13 cellular contexts compared by ENCODE assay signal in genomic region chr15:63371297-63371918, GRCh38. TPM values are rescaled to one million over a fixed set of nuclear protein-coding genes. Genes with fewer than 3 reads are reported as not detected.
DNase-seq lines count a peak whose midpoint lies in the region; ATAC-seq, FAIRE-seq and TF ChIP-seq lines count a peak whose summit lies in the region.
"Had no signal": no experiment of that assay in that cellular context is flagged by ENCODE, and none has a peak within 500 bp of the region (broad histone marks: within the 10 kb centered on the region; RNA-seq: fewer than 3 reads in every experiment).

No MANE protein-coding gene starts in this region.

- H3K4me1 ChIP-seq in kidney (ENCODE audit: control insufficient read depth in 1 of 2, insufficient read depth in 1 of 2, low read depth in 1 of 2, low read length in 2 of 2) (peaks cover 45 to 57% of the 10 kb centered on the region in 2 donors), upper lobe of left lung (peaks cover 15 to 39% (median 23%) of the 10 kb centered on the region in 4 donors)

- no peak for FAIRE-seq in kidney (lab: Jason Lieb, UNC)
- FAIRE-seq: G401.6, GM19239, pancreas had no signal

- no peak for TF ChIP-seq POLR2A in upper lobe of left lung (IDR thresholded peaks at IDR 0.05)

- TF ChIP-seq EP300 in upper lobe of left lung (IDR thresholded peaks at IDR 0.05) = no peak

- H3K9me3 Mint-ChIP-seq in activated CD4-positive, alpha-beta T cell treated with anti-CD3 and anti-CD28 coated beads for 36 hours (ENCODE audit: low read depth) = no peaks in the 10 kb centered on the region

- no peaks in the 10 kb centered on the region for H3K27me3 ChIP-seq in upper lobe of left lung
- H3K27me3 ChIP-seq: pancreas had no signal

- DNase-seq in activated CD4-positive, alpha-beta T cell treated with anti-CD3 and anti-CD28 coated beads for 36 hours = peak; percentile 39
- no peak for DNase-seq in activated CD4-positive, alpha-beta T cell treated with anti-CD3 and anti-CD28 coated beads, Interleukin-2, amount 50 U/mL, for 1 hour
- DNase-seq in astrocyte of the spinal cord (ENCODE audit: low read depth, low spot score) (peak; percentile 32), kidney (no peak), upper lobe of left lung (peak in 1 of 2 donors; percentile 82), SIG-M5 treated with dmso at 0.1 percent for 504 hours (lab: John Stamatoyannopoulos, UW; ENCODE audit: unreplicated experiment) (no peak), NCI-H446 treated with DMSO at 0.1 percent for 48 hours (lab: John Stamatoyannopoulos, UW) (no peak), activated T-cell treated with anti-CD3 and anti-CD28 coated beads for 4 hours (no peak)
- DNase-seq: NCI-H1694 treated with DMSO at 0.1 percent for 48 hours, pancreas had no signal

- POLR2A ChIA-PET in activated CD4-positive, alpha-beta T cell treated with anti-CD3 and anti-CD28 coated beads for 36 hours (lab: Charles Lee) = interaction anchor here (0.6 to 0.7 kb wide), 2 partner anchors 65 to 194 kb away, joined by 4 read pairs; no protein-coding TSS in a partner anchor

- in situ Hi-C loops in astrocyte of the spinal cord (cut with HindIII; ENCODE audit: low sequenced_read_pairs) = no loop called here

- peak; percentile 35 for ATAC-seq in activated CD4-positive, alpha-beta T cell treated with anti-CD3 and anti-CD28 coated beads for 36 hours
- peak; percentile 31 to 85 for ATAC-seq in upper lobe of left lung (ENCODE audit: low FRiP score in 2 of 2)

- H3K4me3 ChIP-seq in astrocyte of the spinal cord (ENCODE audit: low read depth, low read length) (no peak overlapping the region), kidney (ENCODE audit: low read length in 2 of 2) (no peak overlapping the region), upper lobe of left lung (no peak overlapping the region)
- H3K4me3 ChIP-seq: pancreas had no signal

- peaks cover 53% of the 10 kb centered on the region for H3K4me1 Mint-ChIP-seq in activated CD4-positive, alpha-beta T cell treated with anti-CD3 and anti-CD28 coated beads for 36 hours

- TF ChIP-seq CTCF in astrocyte of the spinal cord (IDR thresholded peaks at IDR 0.05; ENCODE audit: low read depth, low read length) = no peak
- TF ChIP-seq CTCF in kidney (IDR thresholded peaks at IDR 0.05; ENCODE audit: borderline replicate concordance, extremely low read depth, insufficient read depth) = no peak
- TF ChIP-seq CTCF in upper lobe of left lung (IDR thresholded peaks at IDR 0.05) = no peak

- H3K36me3 Mint-ChIP-seq in activated CD4-positive, alpha-beta T cell treated with anti-CD3 and anti-CD28 coated beads for 36 hours (ENCODE audit: low read depth) = no peaks in the 10 kb centered on the region
- H3K36me3 Mint-ChIP-seq: activated naive CD8-positive, alpha-beta T cell had no signal

- CTCF ChIA-PET in activated CD4-positive, alpha-beta T cell treated with anti-CD3 and anti-CD28 coated beads for 36 hours (lab: Charles Lee) = interaction anchor here (0.9 to 1.2 kb wide), 3 partner anchors 18 to 639 kb away, joined by 4 to 5 read pairs (median 5); no protein-coding TSS in a partner anchor

- H3K4me3 Mint-ChIP-seq in activated CD4-positive, alpha-beta T cell treated with anti-CD3 and anti-CD28 coated beads for 36 hours = no peak overlapping the region
- H3K4me3 Mint-ChIP-seq: activated naive CD8-positive, alpha-beta T cell had no signal

- peaks cover 2% of the 10 kb centered on the region for H3K27me3 Mint-ChIP-seq in activated CD4-positive, alpha-beta T cell treated with anti-CD3 and anti-CD28 coated beads for 36 hours
- H3K27me3 Mint-ChIP-seq: activated naive CD8-positive, alpha-beta T cell had no signal

- no peak overlapping the region for H3K9ac ChIP-seq in kidney (ENCODE audit: low read length in 2 of 2)

- H3K27ac ChIP-seq in kidney (ENCODE audit: low read depth in 2 of 2, low read length in 2 of 2) (peak overlapping the region; percentile 72 to 88), upper lobe of left lung (peak overlapping the region in 3 of 4 donors; percentile 17 to 50 (median 45))
- H3K27ac ChIP-seq: pancreas had no signal

- WGBS in upper lobe of left lung, 2 donors = 72 to 88% methylated on average over 13 to 15 of the region's 15 CpGs

- H3K9me3 ChIP-seq in kidney (ENCODE audit: control insufficient read depth in 1 of 2, low read length in 2 of 2) = no peaks in the 10 kb centered on the region
- no peaks in the 10 kb centered on the region for H3K9me3 ChIP-seq in upper lobe of left lung
- H3K9me3 ChIP-seq: pancreas had no signal

- H3K36me3 ChIP-seq in kidney (ENCODE audit: control insufficient read depth in 1 of 2, insufficient read depth in 2 of 2, low read length in 2 of 2) (peaks cover 0 to 28% of the 10 kb centered on the region in 2 donors), upper lobe of left lung (no peaks in the 10 kb centered on the region)
- H3K36me3 ChIP-seq: pancreas had no signal

- intact Hi-C loops in activated CD4-positive, alpha-beta T cell treated with anti-CD3 and anti-CD28 coated beads for 36 hours (cut with DNase I, micrococcal nuclease) = loop anchor here in 1 of 2 experiments (5.0 kb wide), 1 partner anchor 131 kb away; the partner anchor contains the start of gene USP3
- intact Hi-C loops in kidney (cut with DNase I) = no loop called here

- peak overlapping the region; percentile 79 for H3K27ac Mint-ChIP-seq in activated CD4-positive, alpha-beta T cell treated with anti-CD3 and anti-CD28 coated beads for 36 hours
- H3K27ac Mint-ChIP-seq: activated naive CD8-positive, alpha-beta T cell had no signal

RNA-seq across cellular contexts. Expression of gene CA12, which starts 10.2 kb away (rescaled TPM):
- under 1 TPM; 0.32 to 0.46 TPM for total RNA-seq in activated CD4-positive, alpha-beta T cell treated with anti-CD3 and anti-CD28 coated beads for 36 hours
- total RNA-seq in kidney = 237 TPM
- 242 TPM for polyA plus RNA-seq in kidney (ENCODE audit: insufficient read depth, low read depth, low replicate concordance)
- 10 to 100 TPM in 1 of 6 donors, 1 to 10 TPM in 5; 2.2 to 14.6 (median 6.4) TPM for total RNA-seq in upper lobe of left lung

Comparison
In these comparisons a context has a peak if more than half of its experiments do, and no peak if none do; other contexts are left out.
1. DNase-seq: peak in activated CD4-positive, alpha-beta T cell treated with anti-CD3 and anti-CD28 coated beads for 36 hours (single experiment) and astrocyte of the spinal cord (single experiment); none in activated CD4-positive, alpha-beta T cell treated with anti-CD3 and anti-CD28 coated beads, Interleukin-2, amount 50 U/mL, for 1 hour (single experiment), kidney (single experiment), SIG-M5 treated with dmso at 0.1 percent for 504 hours (single experiment), NCI-H446 treated with DMSO at 0.1 percent for 48 hours (single experiment) and activated T-cell treated with anti-CD3 and anti-CD28 coated beads for 4 hours (single experiment).
2. RNA of gene CA12, which starts 10.2 kb away (total RNA-seq): 237 TPM in kidney (single experiment); 2.2 to 14.6 TPM in upper lobe of left lung and 0.32 to 0.46 TPM in activated CD4-positive, alpha-beta T cell treated with anti-CD3 and anti-CD28 coated beads for 36 hours; every median in the first group is over 10 times any median in the second.